ENCODE assay signal across 24 cellular contexts in the genomic region with DNA sequence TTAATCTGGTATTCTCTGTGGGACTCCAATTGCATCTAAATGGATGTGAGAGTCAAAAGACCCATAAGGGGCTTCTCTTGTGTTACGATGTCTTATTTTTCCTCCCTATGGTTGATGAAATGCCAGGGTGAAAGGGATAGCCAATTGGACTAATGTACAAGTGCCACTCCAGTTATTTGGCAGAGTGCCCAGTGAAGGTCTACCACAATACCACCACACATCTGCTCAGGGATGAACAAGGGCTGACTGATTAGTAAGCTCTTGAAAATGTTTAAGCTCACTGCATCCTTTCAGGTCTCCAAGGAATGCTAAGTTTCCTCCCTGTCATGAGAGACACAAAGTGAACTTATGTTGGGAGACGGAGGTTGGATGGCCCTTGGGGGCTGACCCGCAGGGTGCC. TPM values are rescaled to one million over a fixed set of nuclear protein-coding genes. Genes with fewer than 3 reads are reported as not detected.
"Had no signal": no experiment of that assay in that cellular context is flagged by ENCODE, and none has a peak within 500 bp of the region (broad histone marks: within the 10 kb centered on the region; RNA-seq: fewer than 3 reads in every experiment).

No MANE protein-coding gene starts in this region.

- H3K27me3 ChIP-seq: colonic mucosa, left lung, neural progenitor cell, right lobe of liver, stomach, suprapubic skin, tibial nerve had no signal

- H3K27ac ChIP-seq: colonic mucosa, dorsolateral prefrontal cortex, left lung, neural progenitor cell, right lobe of liver, stomach, suprapubic skin, tibial nerve had no signal

- H3K9ac ChIP-seq: neural progenitor cell had no signal

- H3K4me3 ChIP-seq: colonic mucosa, dorsolateral prefrontal cortex, left lung, lung, neural progenitor cell, right lobe of liver, smooth muscle cell, stomach, suprapubic skin, tibial nerve had no signal

- DNase-seq: activated CD4-positive, alpha-beta memory T cell treated with anti-CD3 and anti-CD28 coated beads for 36 hours; activated CD4-positive, alpha-beta T cell treated with anti-CD3 and anti-CD28 coated beads for 4 hours; activated CD4-positive, CD25-positive, alpha-beta regulatory T cell; activated naive CD4-positive, alpha-beta T cell treated with anti-CD3 and anti-CD28 coated beads for 36 hours; activated naive CD8-positive, alpha-beta T cell treated with anti-CD3 and anti-CD28 coated beads, Interleukin-2, amount 10 ng/mL, durations not matched to agents 7 days and 5 days; activated T-cell treated with anti-CD3 and anti-CD28 coated beads, Interleukin-2, amount 50 U/mL, for 48 hours; amniotic stem cell; colonic mucosa; dorsolateral prefrontal cortex; effector memory CD8-positive, alpha-beta T cell; foreskin melanocyte; left lung; naive thymus-derived CD8-positive, alpha-beta T cell; posterior cingulate gyrus; right lobe of liver; stimulated activated CD4-positive, alpha-beta T cell treated with anti-CD3 and anti-CD28 coated beads, Interleukin-15, amount 100 ng/mL, for 24 hours; stomach had no signal

- ATAC-seq: effector memory CD8-positive, alpha-beta T cell; esophagus mucosa; left lung; naive thymus-derived CD8-positive, alpha-beta T cell; right lobe of liver; stimulated activated memory B cell treated with anti-CD40 and anti-IgM and Interleukin-4, amounts not matched to agents 10 μg/mL and 1 μg/mL and 100 μg/mL, for 72 hours had no signal

- H3K4me1 ChIP-seq: colonic mucosa, left lung, neural progenitor cell, right lobe of liver, stomach, suprapubic skin, tibial nerve had no signal

- H3K36me3 ChIP-seq: colonic mucosa, left lung, neural progenitor cell, right lobe of liver, stomach, suprapubic skin, tibial nerve had no signal

- H2AFZ ChIP-seq: neural progenitor cell had no signal

- H3K4me2 ChIP-seq: neural progenitor cell, smooth muscle cell had no signal

- H3K9me3 ChIP-seq: colonic mucosa, left lung, right lobe of liver, suprapubic skin had no signal

RNA-seq across cellular contexts. Expression of gene HEPH, which starts 57.8 kb away (rescaled TPM):
- total RNA-seq: activated CD4-positive, alpha-beta memory T cell treated with anti-CD3 and anti-CD28 coated beads for 36 hours; activated naive CD4-positive, alpha-beta T cell treated with anti-CD3 and anti-CD28 coated beads for 36 hours; activated naive CD8-positive, alpha-beta T cell treated with anti-CD3 and anti-CD28 coated beads, Interleukin-2, amount 10 ng/mL, durations not matched to agents 7 days and 5 days; naive thymus-derived CD8-positive, alpha-beta T cell had no signal
